ENCODE assay signal across 6 cellular contexts in genomic region chr3:67453628-67454027, GRCh38.
"Had no signal": no experiment of that assay in that cellular context is flagged by ENCODE, and none has a peak within 500 bp of the region (broad histone marks: within the 10 kb centered on the region; RNA-seq: fewer than 3 reads in every experiment).

No MANE protein-coding gene starts in this region.

- DNase-seq: IMR-90, KBM-7, KG1 had no signal

- FAIRE-seq: HepG2, HTR-8/SVneo, K562 had no signal
